25 cellular contexts compared by ENCODE assay signal in the genomic region with DNA sequence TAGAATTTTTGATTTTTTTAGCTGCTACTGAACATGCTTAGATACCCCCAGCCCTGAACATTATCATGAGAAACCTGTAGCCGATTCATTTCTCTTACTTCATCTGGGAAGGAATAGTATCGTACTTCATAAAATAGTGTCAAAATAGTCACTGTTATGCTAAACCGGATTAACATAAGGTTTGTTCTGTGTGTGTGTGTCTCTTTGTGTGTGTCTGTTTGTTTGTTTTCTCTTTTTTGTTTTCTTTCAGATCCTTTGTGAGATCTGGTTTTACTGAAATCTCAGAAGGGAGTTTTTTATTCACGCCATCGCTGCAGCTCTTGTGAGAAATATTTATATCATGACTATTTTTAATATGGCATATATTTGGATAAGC. TPM values are rescaled to one million over a fixed set of nuclear protein-coding genes. Genes with fewer than 3 reads are reported as not detected.
DNase-seq lines count a peak whose midpoint lies in the region; ATAC-seq and TF ChIP-seq lines count a peak whose summit lies in the region.
"Had no signal": no experiment of that assay in that cellular context is flagged by ENCODE, and none has a peak within 500 bp of the region (broad histone marks: within the 10 kb centered on the region; RNA-seq: fewer than 3 reads in every experiment).

No MANE protein-coding gene starts in this region.

- no peaks in the 10 kb centered on the region for H4K20me1 ChIP-seq in OCI-LY7 (ENCODE audit: insufficient read depth, low read length)

- no peak overlapping the region for H3K27ac ChIP-seq in HUES64 (ENCODE audit: low read depth, low read length)
- peak overlapping the region; percentile 18 to 53 for H3K27ac ChIP-seq in coronary artery
- peak overlapping the region; percentile 13 for H3K27ac ChIP-seq in muscle layer of colon (ENCODE audit: low read depth, low read length)
- H3K27ac ChIP-seq in stomach, result peak overlapping the region in 2 of 5 donors; percentile 54 to 69
- H3K27ac ChIP-seq in OCI-LY7 (ENCODE audit: low read depth, low read length, poor library complexity, severe bottlenecking), result no peak overlapping the region
- H3K27ac ChIP-seq: SJSA1, uterus had no signal

- no peak for ATAC-seq in GM19035 (IDR thresholded peaks at IDR 0.05; ENCODE audit: unreplicated experiment)
- ATAC-seq: activated CD4-positive, CD25-positive, alpha-beta regulatory T cell treated with anti-CD3 and anti-CD28 coated beads, Interleukin-2, amount 50 U/mL, for 24 hours; activated naive CD4-positive, alpha-beta T cell treated with anti-CD3 and anti-CD28 coated beads, Interleukin-2, amount 50 U/mL, for 72 hours; activated T-cell treated with anti-CD3 and anti-CD28 coated beads, Interleukin-2, amount 50 U/mL, for 72 hours; HCT116; naive thymus-derived CD8-positive, alpha-beta T cell; Panc1 had no signal

- H3K36me3 ChIP-seq in HUES64 (ENCODE audit: insufficient read depth, low read length), result peaks cover 6% of the 10 kb centered on the region; the same call in 1 of the 2 replicates
- no peaks in the 10 kb centered on the region for H3K36me3 ChIP-seq in muscle layer of colon (ENCODE audit: insufficient read depth, low read length)
- no peaks in the 10 kb centered on the region for H3K36me3 ChIP-seq in stomach
- no peaks in the 10 kb centered on the region for H3K36me3 ChIP-seq in OCI-LY7 (ENCODE audit: insufficient read depth, low read length)
- H3K36me3 ChIP-seq: SJSA1, uterus had no signal

- H3K27me3 ChIP-seq in HUES64 (ENCODE audit: insufficient read depth, low read length) (peaks cover 9% of the 10 kb centered on the region), muscle layer of colon (ENCODE audit: control insufficient read depth in 1 of 2, insufficient read depth in 2 of 2, low read length in 2 of 2) (no peaks in the 10 kb centered on the region), stomach (peaks cover 0 to 37% (median 12%) of the 10 kb centered on the region in 3 donors)
- H3K27me3 ChIP-seq: SJSA1, uterus had no signal

- H3K9me3 ChIP-seq in HUES64 (ENCODE audit: insufficient read depth, low read depth, low read length), result no peaks in the 10 kb centered on the region
- no peaks in the 10 kb centered on the region for H3K9me3 ChIP-seq in muscle layer of colon (ENCODE audit: low read length)
- no peaks in the 10 kb centered on the region for H3K9me3 ChIP-seq in stomach
- no peaks in the 10 kb centered on the region for H3K9me3 ChIP-seq in OCI-LY7 (ENCODE audit: low read length)
- H3K9me3 ChIP-seq: SJSA1, uterus had no signal

- no peak for TF ChIP-seq CTCF in coronary artery (IDR thresholded peaks at IDR 0.05)
- no peak for TF ChIP-seq CTCF in stomach (IDR thresholded peaks at IDR 0.05)
- TF ChIP-seq CTCF in OCI-LY7 (conservative IDR thresholded peaks at IDR 0.05; ENCODE audit: low read length), result no peak

- no peaks in the 10 kb centered on the region for H3K79me2 ChIP-seq in OCI-LY7 (ENCODE audit: insufficient read depth, low read depth, low read length)

- H3K4me1 ChIP-seq in HUES64 (ENCODE audit: insufficient read depth, low read length) (peaks cover 69% of the 10 kb centered on the region), muscle layer of colon (ENCODE audit: insufficient read depth, low read length) (peaks cover 45% of the 10 kb centered on the region), stomach (peaks cover 0 to 16% (median 8%) of the 10 kb centered on the region in 4 donors), OCI-LY7 (ENCODE audit: insufficient read depth, low read length, poor library complexity, severe bottlenecking) (no peaks in the 10 kb centered on the region)
- H3K4me1 ChIP-seq: uterus had no signal

- no peak overlapping the region for H3K4me2 ChIP-seq in OCI-LY7 (ENCODE audit: low read length)

- H3K9ac ChIP-seq in HUES64 (ENCODE audit: low read depth, low read length) (peak overlapping the region; percentile 53; the same call in 1 of the 2 replicates), muscle layer of colon (ENCODE audit: low read length) (no peak overlapping the region)

- intact Hi-C loops in stomach (cut with DNase I; ENCODE audit: low total_unique reads), result no loop called here
- intact Hi-C loops in OCI-LY7 (cut with micrococcal nuclease; ENCODE audit: unreplicated experiment), result no loop called here

- POLR2A ChIA-PET in OCI-LY7 (lab: Charles Lee), result no interaction called here

- DNase-seq in coronary artery (ENCODE audit: low spot score) (no peak), stomach (no peak), retina (no peak), OCI-LY7 (ENCODE audit: low spot score) (no peak), SKM-1 (lab: John Stamatoyannopoulos, UW; ENCODE audit: unreplicated experiment) (no peak)
- DNase-seq: activated CD8-positive, alpha-beta memory T cell treated with anti-CD3 and anti-CD28 coated beads for 24 hours; activated T-cell treated with anti-CD3 and anti-CD28 coated beads, Interleukin-2, amount 50 U/mL, for 72 hours; erythroblast; naive thymus-derived CD8-positive, alpha-beta T cell; NCI-H1417 treated with DMSO at 0.1 percent for 48 hours; stimulated activated naive CD4-positive, alpha-beta T cell; T-helper 9 cell; uterus had no signal

- no peak for TF ChIP-seq POLR2A in stomach (IDR thresholded peaks at IDR 0.05)

- no peaks in the 10 kb centered on the region for H3K9me2 ChIP-seq in OCI-LY7 (ENCODE audit: insufficient read depth, low read length)

- no peak for TF ChIP-seq EP300 in stomach (IDR thresholded peaks at IDR 0.05)

- WGBS in HUES64, result 50% methylated on average over 2 of the region's 5 CpGs
- 56 to 64% (median 60%) methylated on average over 5 of the region's 5 CpGs for WGBS in stomach, 5 donors

- CTCF ChIA-PET in OCI-LY7 (lab: Charles Lee; ENCODE audit: unreplicated experiment), result no interaction called here

- BruUV-seq in OCI-LY7 (replicated peaks; lab: Mats Ljungman, UMichigan), result no TSS peak

- peak overlapping the region; percentile 52; the same call in 1 of the 2 replicates for H3K4me3 ChIP-seq in HUES64 (ENCODE audit: low read length)
- peak overlapping the region; percentile 66 for H3K4me3 ChIP-seq in coronary artery
- H3K4me3 ChIP-seq in muscle layer of colon (ENCODE audit: low read depth in 1 of 2, low read length in 2 of 2), result peak overlapping the region in 1 of 2 donors; percentile 10
- peak overlapping the region in 3 of 4 donors; percentile 4 to 17 (median 12) for H3K4me3 ChIP-seq in stomach
- H3K4me3 ChIP-seq in OCI-LY7 (ENCODE audit: low read depth, low read length, poor library complexity, severe bottlenecking), result no peak overlapping the region
- H3K4me3 ChIP-seq: SJSA1 had no signal

- no peak overlapping the region for H2AFZ ChIP-seq in OCI-LY7 (ENCODE audit: low read length)

RNA-seq across cellular contexts. Expression of a gene that starts 0.8 kb away (rescaled TPM):
- 17.8 TPM for polyA plus RNA-seq in HUES64 (2013, experiment 1 of 2)
- polyA plus RNA-seq in HUES64 (2013, experiment 2 of 2), result 30.6 TPM
- total RNA-seq in stomach (1 to 10 TPM in 3 of 5 donors, not detected in 2; 1.4 to 7.2 (median 2.2) TPM), OCI-LY7 (2022) (not detected in 2 replicates)
- 1 to 10 TPM in 1 of 3 donors, under 1 TPM in 2; 0.12 to 1.8 (median 0.63) TPM for polyA plus RNA-seq in stomach
- total RNA-seq in OCI-LY7 (2014; rRNA removed; shearing (Covaris generic)), result 0.41 TPM in 1 of 2 replicates, not detected in the other
- total RNA-seq: activated naive CD4-positive, alpha-beta T cell treated with anti-CD3 and anti-CD28 coated beads, Interleukin-2, amount 50 U/mL, for 72 hours; activated T-cell treated with anti-CD3 and anti-CD28 coated beads, Interleukin-2, amount 50 U/mL, for 72 hours; dermis blood vessel endothelial cell; HT-29; lung microvascular endothelial cell; naive thymus-derived CD8-positive, alpha-beta T cell; pulmonary artery endothelial cell had no signal
- polyA plus RNA-seq: naive thymus-derived CD8-positive, alpha-beta T cell had no signal

RNA-seq across cellular contexts. Expression of a gene that starts 56.1 kb away (rescaled TPM):
- polyA plus RNA-seq in HUES64 (2013, experiment 1 of 2), result 7.5 TPM
- 12.6 TPM for polyA plus RNA-seq in HUES64 (2013, experiment 2 of 2)
- 10 to 100 TPM in 2 of 5 donors, 1 to 10 TPM in 3; 1.2 to 42.0 (median 5.3) TPM for total RNA-seq in stomach
- 10 to 100 TPM in 1 of 3 donors, 1 to 10 TPM in 2; 6.0 to 10.7 (median 9.5) TPM for polyA plus RNA-seq in stomach
- total RNA-seq in OCI-LY7 (2014; rRNA removed; shearing (Covaris generic)), result 11.9 and 24.3 TPM in 2 replicates
- 26.9 and 30.2 TPM in 2 replicates for total RNA-seq in OCI-LY7 (2022)

Comparison
In these comparisons a context has a peak if more than half of its experiments do, and no peak if none do; other contexts are left out.
1. H3K27ac ChIP-seq: peak in coronary artery (2 of 2) and muscle layer of colon (single experiment); none in HUES64 (single experiment) and OCI-LY7 (single experiment).